In genomic region chrX:12972239-12972638, GRCh38 we compare ENCODE assay signal across 10 cellular contexts. TPM values are rescaled to one million over a fixed set of nuclear protein-coding genes. Genes with fewer than 3 reads are reported as not detected.
A peak's percentile ranks its signal among the peaks of the same experiment; 100 is the strongest.
DNase-seq lines count a peak whose midpoint lies in the region; ATAC-seq, FAIRE-seq and TF ChIP-seq lines count a peak whose summit lies in the region.
"Had no signal": no experiment of that assay in that cellular context is flagged by ENCODE, and none has a peak within 500 bp of the region (broad histone marks: within the 10 kb centered on the region; RNA-seq: fewer than 3 reads in every experiment).

No MANE protein-coding gene starts in this region.

- H3K27ac ChIP-seq in breast epithelium (peak overlapping the region; percentile 71 to 81), lung (ENCODE audit: low read depth in 1 of 2, low read length in 1 of 2) (peak overlapping the region; percentile 54 to 66), upper lobe of left lung (peak overlapping the region; percentile 87 to 98 (median 96))

- TF ChIP-seq EP300 in upper lobe of left lung (IDR thresholded peaks at IDR 0.05): no peak

- CTCF ChIA-PET in MCF 10A (lab: Yijun Ruan, JAX): no interaction called here
- CTCF ChIA-PET in activated CD4-positive, alpha-beta memory T cell treated with anti-CD3 and anti-CD28 coated beads, Interleukin-2, amount 10 ng/mL, durations not matched to agents 7 days and 5 days (lab: Charles Lee): interaction anchor here (1.0 to 14.0 kb wide), 5 partner anchors 15 to 116 kb away, joined by 3 to 210 read pairs (median 31); no protein-coding TSS in a partner anchor

- BruUV-seq in MCF 10A (replicated peaks; lab: Mats Ljungman, UMichigan): no TSS peak

- WGBS in lung, 2 donors: 16 to 68% methylated on average over 4 to 5 of the region's 5 CpGs
- WGBS in upper lobe of left lung, 2 donors: 67 to 80% methylated on average over 5 of the region's 5 CpGs

- H3K36me3 ChIP-seq in breast epithelium (no peaks in the 10 kb centered on the region), lung (ENCODE audit: control insufficient read depth in 2 of 2, insufficient read depth in 2 of 2, low read length in 2 of 2) (no peaks in the 10 kb centered on the region), upper lobe of left lung (peaks cover 0 to 9% (median 1%) of the 10 kb centered on the region in 4 donors)

- peaks cover 6 to 25% of the 10 kb centered on the region in 2 donors for H3K27me3 ChIP-seq in breast epithelium
- no peaks in the 10 kb centered on the region for H3K27me3 ChIP-seq in lung (ENCODE audit: control insufficient read depth, insufficient read depth)
- H3K27me3 ChIP-seq in upper lobe of left lung: no peaks in the 10 kb centered on the region

- no peaks in the 10 kb centered on the region for H3K4me1 Mint-ChIP-seq in MCF 10A (ENCODE audit: insufficient read depth, unreplicated experiment)
- peaks cover 42% of the 10 kb centered on the region for H3K4me1 Mint-ChIP-seq in activated CD4-positive, alpha-beta memory T cell treated with anti-CD3 and anti-CD28 coated beads, Interleukin-2, amount 10 ng/mL, durations not matched to agents 7 days and 5 days

- no peak overlapping the region for H3K4me3 Mint-ChIP-seq in MCF 10A (ENCODE audit: unreplicated experiment)
- H3K4me3 Mint-ChIP-seq in activated CD4-positive, alpha-beta memory T cell treated with anti-CD3 and anti-CD28 coated beads, Interleukin-2, amount 10 ng/mL, durations not matched to agents 7 days and 5 days: peak overlapping the region; percentile 85

- no peak for TF ChIP-seq POLR2A in breast epithelium (IDR thresholded peaks at IDR 0.05)
- TF ChIP-seq POLR2A in upper lobe of left lung (IDR thresholded peaks at IDR 0.05): no peak

- no peak for ATAC-seq in lung (ENCODE audit: insufficient read depth, low FRiP score)
- no peak for ATAC-seq in upper lobe of left lung (ENCODE audit: low FRiP score in 2 of 2)
- ATAC-seq in HG02678 (IDR thresholded peaks at IDR 0.05; ENCODE audit: unreplicated experiment): no peak

- H3K4me1 ChIP-seq in breast epithelium: no peaks in the 10 kb centered on the region
- H3K4me1 ChIP-seq in lung (ENCODE audit: control insufficient read depth in 2 of 2, insufficient read depth in 2 of 2, low read length in 2 of 2): peaks cover 0 to 7% of the 10 kb centered on the region in 2 donors
- peaks cover 3 to 12% (median 9%) of the 10 kb centered on the region in 4 donors for H3K4me1 ChIP-seq in upper lobe of left lung

- no peaks in the 10 kb centered on the region for H3K9me3 Mint-ChIP-seq in MCF 10A (ENCODE audit: unreplicated experiment)
- no peaks in the 10 kb centered on the region for H3K9me3 Mint-ChIP-seq in activated CD4-positive, alpha-beta memory T cell treated with anti-CD3 and anti-CD28 coated beads, Interleukin-2, amount 10 ng/mL, durations not matched to agents 7 days and 5 days

- DNase-seq in breast epithelium (ENCODE audit: low spot score in 2 of 2): no peak
- DNase-seq in MCF 10A (ENCODE audit: unreplicated experiment): no peak
- no peak for DNase-seq in activated CD4-positive, alpha-beta memory T cell treated with anti-CD3 and anti-CD28 coated beads, Interleukin-2, amount 10 ng/mL, durations not matched to agents 7 days and 5 days
- no peak for DNase-seq in lung (ENCODE audit: low spot score)
- DNase-seq in upper lobe of left lung: no peak
- DNase-seq in D721Med (ENCODE audit: insufficient read length, low spot score): no peak
- no peak for DNase-seq in amniotic stem cell (lab: John Stamatoyannopoulos, UW)

- H3K4me3 ChIP-seq in breast epithelium (peak overlapping the region in 1 of 3 donors; percentile 21), lung (no peak overlapping the region), upper lobe of left lung (peak overlapping the region in 2 of 4 donors; percentile 5 to 8)

- H3K27ac Mint-ChIP-seq in MCF 10A (ENCODE audit: low read depth, unreplicated experiment): no peak overlapping the region
- peak overlapping the region; percentile 97 for H3K27ac Mint-ChIP-seq in activated CD4-positive, alpha-beta memory T cell treated with anti-CD3 and anti-CD28 coated beads, Interleukin-2, amount 10 ng/mL, durations not matched to agents 7 days and 5 days

- intact Hi-C loops in breast epithelium (cut with DNase I; ENCODE audit: low total_unique reads) (loop anchor here (10.0 kb wide), 1 partner anchor 523 kb away; no protein-coding TSS in a partner anchor), MCF 10A (cut with micrococcal nuclease) (no loop called here)

- POLR2A ChIA-PET in MCF 10A (lab: Yijun Ruan, JAX): interaction anchor here (0.6 to 1.5 kb wide), 2 partner anchors 11 to 163 kb away, joined by 3 to 4 read pairs; no protein-coding TSS in a partner anchor
- POLR2A ChIA-PET in activated CD4-positive, alpha-beta memory T cell treated with anti-CD3 and anti-CD28 coated beads, Interleukin-2, amount 10 ng/mL, durations not matched to agents 7 days and 5 days (lab: Charles Lee): interaction anchor here (1.0 to 25.0 kb wide), 9 partner anchors 5 to 516 kb away, joined by 4 to 1502 read pairs (median 94); partner anchors contain the start of gene TMSB4X

- H3K9me3 ChIP-seq in breast epithelium: peaks cover 0 to 5% of the 10 kb centered on the region in 2 donors
- H3K9me3 ChIP-seq in lung (ENCODE audit: control insufficient read depth in 2 of 2, insufficient read depth in 1 of 2, low read length in 1 of 2): peaks cover 0 to 5% of the 10 kb centered on the region in 2 donors
- H3K9me3 ChIP-seq in upper lobe of left lung: no peaks in the 10 kb centered on the region

- H3K36me3 Mint-ChIP-seq in MCF 10A (ENCODE audit: insufficient read depth, unreplicated experiment): peaks cover 26% of the 10 kb centered on the region
- peaks cover 34% of the 10 kb centered on the region for H3K36me3 Mint-ChIP-seq in activated CD4-positive, alpha-beta memory T cell treated with anti-CD3 and anti-CD28 coated beads, Interleukin-2, amount 10 ng/mL, durations not matched to agents 7 days and 5 days (ENCODE audit: low read depth)

- FAIRE-seq in D721Med (lab: Jason Lieb, UNC): no peak
- FAIRE-seq: HTR-8/SVneo, urothelium cell line had no signal

- H3K27me3 Mint-ChIP-seq in MCF 10A (ENCODE audit: insufficient read depth, unreplicated experiment): no peaks in the 10 kb centered on the region
- no peaks in the 10 kb centered on the region for H3K27me3 Mint-ChIP-seq in activated CD4-positive, alpha-beta memory T cell treated with anti-CD3 and anti-CD28 coated beads, Interleukin-2, amount 10 ng/mL, durations not matched to agents 7 days and 5 days

- TF ChIP-seq CTCF in breast epithelium (IDR thresholded peaks at IDR 0.05) (no peak), MCF 10A (IDR thresholded peaks at IDR 0.05; ENCODE audit: unreplicated experiment) (no peak), lung (IDR thresholded peaks at IDR 0.05; ENCODE audit: control extremely low read depth, extremely low read depth) (no peak), upper lobe of left lung (IDR thresholded peaks at IDR 0.05) (no peak), D721Med (IDR thresholded peaks at IDR 0.05; ENCODE audit: insufficient read depth, missing control alignments) (no peak)

RNA-seq across cellular contexts. Expression of gene TMSB4X, which starts 2.7 kb away (rescaled TPM):
- total RNA-seq in breast epithelium: 1,000 to 10,000 TPM; 1,496 to 5,389 (median 3,453) TPM
- 801 and 901 TPM in 2 replicates for total RNA-seq in MCF 10A (2022)
- over 10,000 TPM; 10,813 to 11,021 TPM for total RNA-seq in activated CD4-positive, alpha-beta memory T cell treated with anti-CD3 and anti-CD28 coated beads, Interleukin-2, amount 10 ng/mL, durations not matched to agents 7 days and 5 days
- total RNA-seq in lung: 1,000 to 10,000 TPM; 4,686 to 8,614 TPM
- polyA plus RNA-seq in lung: 1,000 to 10,000 TPM; 7,790 to 9,527 TPM
- 1,000 to 10,000 TPM; 2,646 to 6,090 (median 4,792) TPM for total RNA-seq in upper lobe of left lung
